Comparison of ENCODE assay signal across 1 cellular context in genomic region chr1:47340227-47340626, GRCh38.
A peak's percentile ranks its signal among the peaks of the same experiment; 100 is the strongest.
TF ChIP-seq lines count a peak whose summit lies in the region.

No MANE protein-coding gene starts in this region.

TF ChIP-seq in K562, 482 proteins besides CTCF, POLR2A, EP300 and RAD21:
- TF ChIP-seq POLR3A (IDR thresholded peaks at IDR 0.05; ENCODE audit: borderline replicate concordance, extremely low read depth, insufficient read depth, insufficient read length) (no peak), NFIX (CRISPR knock-in tag; IDR thresholded peaks at IDR 0.05; ENCODE audit: low read depth) (no peak), FOS (IDR thresholded peaks at IDR 0.05; ENCODE audit: extremely low read depth, insufficient read length) (no peak), ESRRA (IDR thresholded peaks at IDR 0.05; ENCODE audit: borderline replicate concordance, low read depth) (no peak), TRIM28 (IDR thresholded peaks at IDR 0.05) (no peak), CGGBP1 (CRISPR knock-in tag; IDR thresholded peaks at IDR 0.05) (no peak), ZNF699 (CRISPR knock-in tag; IDR thresholded peaks at IDR 0.05; ENCODE audit: insufficient replicate concordance) (no peak), CEBPB (tag; IDR thresholded peaks at IDR 0.05) (peak; percentile 28; the same call in 1 of the 2 replicates), CEBPG (CRISPR knock-in tag; IDR thresholded peaks at IDR 0.05) (no peak), CEBPG (tag; conservative IDR thresholded peaks at IDR 0.05 in 1 of 2, IDR thresholded peaks at IDR 0.05 in 1 of 2) (peak; percentile 23 to 60; a peak in 3 of 4 replicates), BCLAF1 (IDR thresholded peaks at IDR 0.05; ENCODE audit: borderline replicate concordance in 1 of 2, control insufficient read depth in 1 of 2, low read depth in 2 of 2, low read length in 1 of 2) (no peak), ATF3 (IDR thresholded peaks at IDR 0.05) (peak; percentile 44), ATF3 (CRISPR knock-in tag; conservative IDR thresholded peaks at IDR 0.05) (no peak), RHOXF2B (CRISPR knock-in tag; conservative IDR thresholded peaks at IDR 0.05) (no peak), ZNF134 (CRISPR knock-in tag; conservative IDR thresholded peaks at IDR 0.05) (no peak)
